In the genomic region with DNA sequence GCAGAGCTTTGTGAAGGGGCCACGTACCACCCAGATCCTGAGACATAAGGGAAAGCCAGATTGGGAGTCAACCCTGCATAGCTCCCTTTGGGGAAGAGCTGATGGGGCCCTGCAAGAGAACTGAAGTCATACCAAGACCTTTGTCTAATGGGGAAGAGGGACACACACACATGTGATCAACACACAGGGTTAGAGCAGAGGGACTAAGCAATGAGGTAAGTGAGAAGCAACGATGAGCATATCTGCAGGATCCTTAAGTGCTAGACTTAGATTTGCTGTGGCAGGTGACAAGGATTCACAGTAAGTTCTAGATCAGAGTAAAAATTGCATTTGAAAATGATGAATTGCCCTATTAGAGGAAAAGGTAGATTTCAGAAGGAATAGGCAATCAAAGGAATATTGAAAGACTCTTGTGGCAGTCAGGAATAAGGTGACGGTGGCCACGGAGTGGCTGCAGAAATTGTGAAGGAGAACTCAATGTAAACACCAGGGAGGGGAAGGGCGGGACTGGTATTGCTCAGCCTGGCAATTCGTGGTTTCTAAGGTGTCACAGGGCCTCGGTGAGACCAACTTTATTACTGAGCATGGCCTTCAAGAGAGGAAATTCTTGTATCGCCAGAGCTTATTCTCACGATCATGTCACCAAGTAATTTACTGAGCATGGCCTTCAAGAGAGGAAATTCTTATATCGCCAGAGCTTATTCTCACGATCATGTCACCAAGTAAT, we compare ENCODE assay signal across 10 cellular contexts. TPM values are rescaled to one million over a fixed set of nuclear protein-coding genes. Genes with fewer than 3 reads are reported as not detected.
DNase-seq lines count a peak whose midpoint lies in the region; ATAC-seq lines count a peak whose summit lies in the region.
"Not testable (repeated sequence)": the region's sequence is repeated elsewhere in the genome, so short reads cannot be mapped to it uniquely, and the experiment has no call there.
"Had no signal": no experiment of that assay in that cellular context is flagged by ENCODE, and none has a peak within 500 bp of the region (broad histone marks: within the 10 kb centered on the region; RNA-seq: fewer than 3 reads in every experiment).

No MANE protein-coding gene starts in this region.

- peak; percentile 3 for DNase-seq in D341Med (ENCODE audit: low spot score)
- peak; percentile 39 for DNase-seq in NK-92 treated with Interleukin-12 subunit alpha and Interleukin-12 subunit beta, amount 100 ng/mL, for 24 hours (lab: John Stamatoyannopoulos, UW)
- peak; percentile 48 for DNase-seq in activated CD4-positive, alpha-beta memory T cell treated with anti-CD3 and anti-CD28 coated beads, Interleukin-2, amount 10 ng/mL, durations not matched to agents 7 days and 5 days
- not testable (repeated sequence) for DNase-seq in activated naive CD8-positive, alpha-beta T cell treated with anti-CD3 and anti-CD28 coated beads, Interleukin-2, amount 50 U/mL, for 24 hours; naive thymus-derived CD4-positive, alpha-beta T cell; stimulated activated naive B cell treated with anti-CD40 and anti-IgM and Interleukin-4, amounts not matched to agents 10 μg/mL and 1 μg/mL and 100 μg/mL, for 72 hours
- DNase-seq in Right ventricle myocardium superior, result peak; percentile 33

- H3K36me3 Mint-ChIP-seq in activated CD4-positive, alpha-beta memory T cell treated with anti-CD3 and anti-CD28 coated beads, Interleukin-2, amount 10 ng/mL, durations not matched to agents 7 days and 5 days (ENCODE audit: low read depth); activated naive CD8-positive, alpha-beta T cell treated with anti-CD3 and anti-CD28 coated beads, Interleukin-2, amount 50 U/mL, for 24 hours (ENCODE audit: low read depth); naive thymus-derived CD4-positive, alpha-beta T cell; stimulated activated naive B cell treated with anti-CD40 and anti-IgM and Interleukin-4, amounts not matched to agents 10 μg/mL and 1 μg/mL and 100 μg/mL, for 72 hours: not testable (repeated sequence)

- not testable (repeated sequence) for H3K27ac ChIP-seq in naive thymus-derived CD4-positive, alpha-beta T cell (ENCODE audit: low read depth, low read length)

- CTCF ChIA-PET in activated CD4-positive, alpha-beta memory T cell treated with anti-CD3 and anti-CD28 coated beads, Interleukin-2, amount 10 ng/mL, durations not matched to agents 7 days and 5 days (lab: Charles Lee); naive thymus-derived CD4-positive, alpha-beta T cell (lab: Charles Lee): not testable (repeated sequence)

- peaks cover 23 to 54% of the 10 kb centered on the region in 2 donors for H3K4me1 ChIP-seq in naive thymus-derived CD4-positive, alpha-beta T cell (ENCODE audit: control insufficient read depth in 2 of 2, insufficient read depth in 2 of 2, low read length in 2 of 2)

- not testable (repeated sequence) for H3K4me3 ChIP-seq in naive thymus-derived CD4-positive, alpha-beta T cell (ENCODE audit: low read length)

- H3K9me3 Mint-ChIP-seq in activated CD4-positive, alpha-beta memory T cell treated with anti-CD3 and anti-CD28 coated beads, Interleukin-2, amount 10 ng/mL, durations not matched to agents 7 days and 5 days; activated naive CD8-positive, alpha-beta T cell treated with anti-CD3 and anti-CD28 coated beads, Interleukin-2, amount 50 U/mL, for 24 hours; naive thymus-derived CD4-positive, alpha-beta T cell; stimulated activated naive B cell treated with anti-CD40 and anti-IgM and Interleukin-4, amounts not matched to agents 10 μg/mL and 1 μg/mL and 100 μg/mL, for 72 hours: not testable (repeated sequence)

- not testable (repeated sequence) for H3K9me3 ChIP-seq in naive thymus-derived CD4-positive, alpha-beta T cell (ENCODE audit: control insufficient read depth in 2 of 3, low read length in 3 of 3)

- H3K27me3 ChIP-seq in naive thymus-derived CD4-positive, alpha-beta T cell (ENCODE audit: control insufficient read depth in 2 of 2, insufficient read depth in 2 of 2, low read length in 2 of 2), result not testable (repeated sequence)

- intact Hi-C loops in Right ventricle myocardium superior (cut with DNase I), result not testable (repeated sequence)
- intact Hi-C loops in naive thymus-derived CD4-positive, alpha-beta T cell (cut with micrococcal nuclease), result loop anchor here in 1 of 2 donors (10.0 kb wide), 1 partner anchor 1620 kb away; a partner anchor contains a TSS

- H3K27me3 Mint-ChIP-seq in activated CD4-positive, alpha-beta memory T cell treated with anti-CD3 and anti-CD28 coated beads, Interleukin-2, amount 10 ng/mL, durations not matched to agents 7 days and 5 days; activated naive CD8-positive, alpha-beta T cell treated with anti-CD3 and anti-CD28 coated beads, Interleukin-2, amount 50 U/mL, for 24 hours; naive thymus-derived CD4-positive, alpha-beta T cell; stimulated activated naive B cell treated with anti-CD40 and anti-IgM and Interleukin-4, amounts not matched to agents 10 μg/mL and 1 μg/mL and 100 μg/mL, for 72 hours: not testable (repeated sequence)

- H3K36me3 ChIP-seq in naive thymus-derived CD4-positive, alpha-beta T cell (ENCODE audit: control insufficient read depth in 2 of 3, insufficient read depth in 3 of 3, low read length in 3 of 3), result not testable (repeated sequence)

- H3K27ac Mint-ChIP-seq in activated CD4-positive, alpha-beta memory T cell treated with anti-CD3 and anti-CD28 coated beads, Interleukin-2, amount 10 ng/mL, durations not matched to agents 7 days and 5 days, result peak overlapping the region; percentile 76
- H3K27ac Mint-ChIP-seq in activated naive CD8-positive, alpha-beta T cell treated with anti-CD3 and anti-CD28 coated beads, Interleukin-2, amount 50 U/mL, for 24 hours; stimulated activated naive B cell treated with anti-CD40 and anti-IgM and Interleukin-4, amounts not matched to agents 10 μg/mL and 1 μg/mL and 100 μg/mL, for 72 hours: not testable (repeated sequence)
- H3K27ac Mint-ChIP-seq in naive thymus-derived CD4-positive, alpha-beta T cell, result peak overlapping the region in 3 of 9 donors; percentile 29 to 51 (median 33)

- POLR2A ChIA-PET in activated CD4-positive, alpha-beta memory T cell treated with anti-CD3 and anti-CD28 coated beads, Interleukin-2, amount 10 ng/mL, durations not matched to agents 7 days and 5 days (lab: Charles Lee); naive thymus-derived CD4-positive, alpha-beta T cell (lab: Charles Lee): not testable (repeated sequence)

- ATAC-seq in activated naive CD8-positive, alpha-beta T cell treated with anti-CD3 and anti-CD28 coated beads, Interleukin-2, amount 50 U/mL, for 24 hours, result peak; percentile 30
- ATAC-seq in Right ventricle myocardium superior (ENCODE audit: poor library complexity), result not testable (repeated sequence)
- peak; percentile 33 for ATAC-seq in naive thymus-derived CD4-positive, alpha-beta T cell
- peak; percentile 28 to 68 for ATAC-seq in stimulated activated naive B cell treated with anti-CD40 and anti-IgM and Interleukin-4, amounts not matched to agents 10 μg/mL and 1 μg/mL and 100 μg/mL, for 72 hours (replicated peaks)

- not testable (repeated sequence) for H3K4me3 Mint-ChIP-seq in activated CD4-positive, alpha-beta memory T cell treated with anti-CD3 and anti-CD28 coated beads, Interleukin-2, amount 10 ng/mL, durations not matched to agents 7 days and 5 days; stimulated activated naive B cell treated with anti-CD40 and anti-IgM and Interleukin-4, amounts not matched to agents 10 μg/mL and 1 μg/mL and 100 μg/mL, for 72 hours
- peak overlapping the region; percentile 27 for H3K4me3 Mint-ChIP-seq in activated naive CD8-positive, alpha-beta T cell treated with anti-CD3 and anti-CD28 coated beads, Interleukin-2, amount 50 U/mL, for 24 hours
- H3K4me3 Mint-ChIP-seq in naive thymus-derived CD4-positive, alpha-beta T cell, result peak overlapping the region in 1 of 10 donors; percentile 54

- H3K4me1 Mint-ChIP-seq in activated CD4-positive, alpha-beta memory T cell treated with anti-CD3 and anti-CD28 coated beads, Interleukin-2, amount 10 ng/mL, durations not matched to agents 7 days and 5 days, result peaks cover 62% of the 10 kb centered on the region
- H3K4me1 Mint-ChIP-seq in activated naive CD8-positive, alpha-beta T cell treated with anti-CD3 and anti-CD28 coated beads, Interleukin-2, amount 50 U/mL, for 24 hours, result peaks cover 48% of the 10 kb centered on the region
- H3K4me1 Mint-ChIP-seq in naive thymus-derived CD4-positive, alpha-beta T cell, result peaks cover 25 to 45% (median 35%) of the 10 kb centered on the region in 7 donors
- peaks cover 24 to 39% of the 10 kb centered on the region in 2 donors for H3K4me1 Mint-ChIP-seq in stimulated activated naive B cell treated with anti-CD40 and anti-IgM and Interleukin-4, amounts not matched to agents 10 μg/mL and 1 μg/mL and 100 μg/mL, for 72 hours

RNA-seq across cellular contexts. Expression of a gene that starts 4.5 kb away (rescaled TPM):
- under 1 TPM; 0.18 to 0.53 TPM for total RNA-seq in activated CD4-positive, alpha-beta memory T cell treated with anti-CD3 and anti-CD28 coated beads, Interleukin-2, amount 10 ng/mL, durations not matched to agents 7 days and 5 days
- total RNA-seq in Right ventricle myocardium superior, result 23.0 TPM
- 100 to 1,000 TPM in 1 of 5 experiments, 10 to 100 TPM in 1, 1 to 10 TPM in 2, not detected in 1; 1.5 to 190 (median 9.3) TPM for total RNA-seq in naive thymus-derived CD4-positive, alpha-beta T cell
- under 1 TPM; 0.58 to 0.83 TPM for polyA plus RNA-seq in naive thymus-derived CD4-positive, alpha-beta T cell
- total RNA-seq: Calu3, GM23248, SJSA1 had no signal
- polyA plus RNA-seq: GM23248 had no signal

RNA-seq across cellular contexts. Expression of a gene that starts 20.8 kb away (rescaled TPM):
- 1 to 10 TPM in 1 of 2 experiments, under 1 TPM in 1; 0.91 to 1.2 TPM for total RNA-seq in activated CD4-positive, alpha-beta memory T cell treated with anti-CD3 and anti-CD28 coated beads, Interleukin-2, amount 10 ng/mL, durations not matched to agents 7 days and 5 days
- 1.3 TPM for total RNA-seq in Right ventricle myocardium superior
- 1 to 10 TPM in 1 of 5 experiments, under 1 TPM in 4; 0.32 to 3.5 (median 0.89) TPM for total RNA-seq in naive thymus-derived CD4-positive, alpha-beta T cell
- polyA plus RNA-seq in naive thymus-derived CD4-positive, alpha-beta T cell, result not detected
- total RNA-seq: GM23248 had no signal

RNA-seq across cellular contexts. Expression of a gene that starts 39.9 kb away (rescaled TPM):
- under 1 TPM in 1 of 2 experiments, not detected in 1; 0.30 TPM for total RNA-seq in activated CD4-positive, alpha-beta memory T cell treated with anti-CD3 and anti-CD28 coated beads, Interleukin-2, amount 10 ng/mL, durations not matched to agents 7 days and 5 days
- total RNA-seq in Right ventricle myocardium superior, result 13.6 TPM
- total RNA-seq in naive thymus-derived CD4-positive, alpha-beta T cell, result 10 to 100 TPM in 1 of 5 experiments, 1 to 10 TPM in 3, not detected in 1; 2.7 to 91.5 (median 6.4) TPM
- under 1 TPM; 0.17 to 0.21 TPM for polyA plus RNA-seq in naive thymus-derived CD4-positive, alpha-beta T cell
- total RNA-seq: Calu3, GM23248 had no signal
- polyA plus RNA-seq: GM23248 had no signal
